Comparison of ENCODE assay signal across 1 cellular context in genomic region chr11:63573881-63574855, GRCh38.
A peak's percentile ranks its signal among the peaks of the same experiment; 100 is the strongest.
TF ChIP-seq lines count a peak whose summit lies in the region.

No MANE protein-coding gene starts in this region.

TF ChIP-seq in GM12878, 131 proteins besides CTCF, POLR2A, EP300 and RAD21 (continued from another document):
- TF ChIP-seq, protein P1, sequence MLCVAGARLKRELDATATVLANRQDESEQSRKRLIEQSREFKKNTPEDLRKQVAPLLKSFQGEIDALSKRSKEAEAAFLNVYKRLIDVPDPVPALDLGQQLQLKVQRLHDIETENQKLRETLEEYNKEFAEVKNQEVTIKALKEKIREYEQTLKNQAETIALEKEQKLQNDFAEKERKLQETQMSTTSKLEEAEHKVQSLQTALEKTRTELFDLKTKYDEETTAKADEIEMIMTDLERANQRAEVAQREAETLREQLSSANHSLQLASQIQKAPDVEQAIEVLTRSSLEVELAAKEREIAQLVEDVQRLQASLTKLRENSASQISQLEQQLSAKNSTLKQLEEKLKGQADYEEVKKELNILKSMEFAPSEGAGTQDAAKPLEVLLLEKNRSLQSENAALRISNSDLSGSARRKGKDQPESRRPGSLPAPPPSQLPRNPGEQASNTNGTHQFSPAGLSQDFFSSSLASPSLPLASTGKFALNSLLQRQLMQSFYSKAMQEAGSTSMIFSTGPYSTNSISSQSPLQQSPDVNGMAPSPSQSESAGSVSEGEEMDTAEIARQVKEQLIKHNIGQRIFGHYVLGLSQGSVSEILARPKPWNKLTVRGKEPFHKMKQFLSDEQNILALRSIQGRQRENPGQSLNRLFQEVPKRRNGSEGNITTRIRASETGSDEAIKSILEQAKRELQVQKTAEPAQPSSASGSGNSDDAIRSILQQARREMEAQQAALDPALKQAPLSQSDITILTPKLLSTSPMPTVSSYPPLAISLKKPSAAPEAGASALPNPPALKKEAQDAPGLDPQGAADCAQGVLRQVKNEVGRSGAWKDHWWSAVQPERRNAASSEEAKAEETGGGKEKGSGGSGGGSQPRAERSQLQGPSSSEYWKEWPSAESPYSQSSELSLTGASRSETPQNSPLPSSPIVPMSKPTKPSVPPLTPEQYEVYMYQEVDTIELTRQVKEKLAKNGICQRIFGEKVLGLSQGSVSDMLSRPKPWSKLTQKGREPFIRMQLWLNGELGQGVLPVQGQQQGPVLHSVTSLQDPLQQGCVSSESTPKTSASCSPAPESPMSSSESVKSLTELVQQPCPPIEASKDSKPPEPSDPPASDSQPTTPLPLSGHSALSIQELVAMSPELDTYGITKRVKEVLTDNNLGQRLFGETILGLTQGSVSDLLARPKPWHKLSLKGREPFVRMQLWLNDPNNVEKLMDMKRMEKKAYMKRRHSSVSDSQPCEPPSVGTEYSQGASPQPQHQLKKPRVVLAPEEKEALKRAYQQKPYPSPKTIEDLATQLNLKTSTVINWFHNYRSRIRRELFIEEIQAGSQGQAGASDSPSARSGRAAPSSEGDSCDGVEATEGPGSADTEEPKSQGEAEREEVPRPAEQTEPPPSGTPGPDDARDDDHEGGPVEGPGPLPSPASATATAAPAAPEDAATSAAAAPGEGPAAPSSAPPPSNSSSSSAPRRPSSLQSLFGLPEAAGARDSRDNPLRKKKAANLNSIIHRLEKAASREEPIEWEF (IDR thresholded peaks at IDR 0.05; ENCODE audit: insufficient replicate concordance, low read depth, low read length): no peak
- no peak for TF ChIP-seq RELA (IDR thresholded peaks at IDR 0.05; ENCODE audit: borderline replicate concordance, partially characterized antibody)
- peak; percentile 1 for TF ChIP-seq FOS (IDR thresholded peaks at IDR 0.05; ENCODE audit: borderline replicate concordance, extremely low read depth, insufficient read length)
- TF ChIP-seq, protein P2, sequence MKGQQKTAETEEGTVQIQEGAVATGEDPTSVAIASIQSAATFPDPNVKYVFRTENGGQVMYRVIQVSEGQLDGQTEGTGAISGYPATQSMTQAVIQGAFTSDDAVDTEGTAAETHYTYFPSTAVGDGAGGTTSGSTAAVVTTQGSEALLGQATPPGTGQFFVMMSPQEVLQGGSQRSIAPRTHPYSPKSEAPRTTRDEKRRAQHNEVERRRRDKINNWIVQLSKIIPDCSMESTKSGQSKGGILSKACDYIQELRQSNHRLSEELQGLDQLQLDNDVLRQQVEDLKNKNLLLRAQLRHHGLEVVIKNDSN (IDR thresholded peaks at IDR 0.05; ENCODE audit: borderline replicate concordance, extremely low read length, insufficient read depth, low read depth, low read length): peak; percentile 70
- peak; percentile 85 for TF ChIP-seq NR2C1 (IDR thresholded peaks at IDR 0.05)
- TF ChIP-seq RAD51 (IDR thresholded peaks at IDR 0.05): peak; percentile 29; the same call in 1 of the 2 replicates
- TF ChIP-seq EZH2 (IDR thresholded peaks at IDR 0.05; ENCODE audit: borderline replicate concordance, control insufficient read depth, low read depth, low read length): no peak
- no peak for TF ChIP-seq STAT3 (IDR thresholded peaks at IDR 0.05; ENCODE audit: low read depth, low read length)
- TF ChIP-seq GABPA (IDR thresholded peaks at IDR 0.05; ENCODE audit: low read depth): peak; percentile 80
- TF ChIP-seq, protein P3, sequence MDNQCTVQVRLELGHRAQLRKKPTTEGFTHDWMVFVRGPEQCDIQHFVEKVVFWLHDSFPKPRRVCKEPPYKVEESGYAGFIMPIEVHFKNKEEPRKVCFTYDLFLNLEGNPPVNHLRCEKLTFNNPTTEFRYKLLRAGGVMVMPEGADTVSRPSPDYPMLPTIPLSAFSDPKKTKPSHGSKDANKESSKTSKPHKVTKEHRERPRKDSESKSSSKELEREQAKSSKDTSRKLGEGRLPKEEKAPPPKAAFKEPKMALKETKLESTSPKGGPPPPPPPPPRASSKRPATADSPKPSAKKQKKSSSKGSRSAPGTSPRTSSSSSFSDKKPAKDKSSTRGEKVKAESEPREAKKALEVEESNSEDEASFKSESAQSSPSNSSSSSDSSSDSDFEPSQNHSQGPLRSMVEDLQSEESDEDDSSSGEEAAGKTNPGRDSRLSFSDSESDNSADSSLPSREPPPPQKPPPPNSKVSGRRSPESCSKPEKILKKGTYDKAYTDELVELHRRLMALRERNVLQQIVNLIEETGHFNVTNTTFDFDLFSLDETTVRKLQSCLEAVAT (IDR thresholded peaks at IDR 0.05): no peak
- TF ChIP-seq JUND (IDR thresholded peaks at IDR 0.05; ENCODE audit: low read depth, low read length): no peak
